8 cellular contexts compared by ENCODE assay signal in the genomic region with DNA sequence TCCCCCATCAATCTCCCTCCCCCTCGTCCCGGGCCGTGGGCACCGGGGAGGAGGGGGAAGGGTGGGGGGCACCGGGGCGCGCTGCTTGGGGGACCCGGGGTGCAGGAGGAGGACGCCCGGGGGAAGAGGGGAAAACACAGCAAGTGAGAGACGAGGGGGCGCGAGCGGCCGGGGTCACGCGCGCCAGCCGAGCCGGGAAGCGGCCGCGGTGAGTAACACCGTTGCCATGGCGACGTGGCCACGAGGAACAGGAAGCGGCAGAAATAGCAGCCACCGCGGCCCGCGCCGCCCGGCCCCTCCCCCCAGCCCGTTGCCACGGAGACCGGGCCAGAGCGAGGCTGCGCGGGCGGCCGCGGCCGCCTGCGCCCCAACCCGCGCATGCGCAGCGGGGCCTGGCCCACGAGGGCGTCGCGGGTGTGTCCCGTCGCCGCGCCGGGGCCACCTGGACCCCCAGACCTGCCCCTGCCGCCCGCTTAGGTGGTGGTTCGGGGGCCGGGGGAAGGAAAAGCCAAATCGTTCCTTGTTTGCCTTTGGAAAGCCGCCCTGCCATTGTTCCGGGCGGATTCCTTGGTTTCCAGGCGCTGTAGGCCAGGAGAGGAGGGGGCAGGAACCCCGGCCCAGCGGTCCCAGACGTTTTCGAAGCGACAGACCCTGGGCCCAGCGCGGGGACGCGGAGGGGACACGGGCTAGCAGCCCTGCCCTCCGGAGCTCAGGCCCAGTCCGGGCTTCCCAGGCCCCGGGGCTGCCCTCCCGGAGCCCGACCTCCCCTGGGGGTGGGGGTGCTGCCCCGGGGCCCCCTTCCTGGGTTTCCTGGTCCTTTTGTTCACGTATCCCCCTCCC.
A peak's percentile ranks its signal among the peaks of the same experiment; 100 is the strongest.
DNase-seq lines count a peak whose midpoint lies in the region; ATAC-seq and TF ChIP-seq lines count a peak whose summit lies in the region.

No MANE protein-coding gene starts in this region.

- H3K4me3 Mint-ChIP-seq in activated B cell treated with CpG ODN at 0.5 μM for 24 hours (peak overlapping the region; percentile 85), immature natural killer cell (peak overlapping the region; percentile 82 to 89 (median 85))

- H3K4me1 ChIP-seq in smooth muscle cell (ENCODE audit: low read depth), result peaks cover 36% of the 10 kb centered on the region

- H3K36me3 Mint-ChIP-seq in activated B cell treated with CpG ODN at 0.5 μM for 24 hours (ENCODE audit: low read depth) (no peaks in the 10 kb centered on the region), immature natural killer cell (peaks cover 4 to 10% (median 5%) of the 10 kb centered on the region in 3 donors)

- POLR2A ChIA-PET in activated B cell treated with CpG ODN at 0.5 μM for 24 hours (lab: Charles Lee), result interaction anchor here (0.6 to 4.3 kb wide), 9 partner anchors 13 to 300 kb away, joined by 3 to 30 read pairs (median 3); partner anchors contain the start of genes IER5L and NTMT1

- H3K9me3 Mint-ChIP-seq in activated B cell treated with CpG ODN at 0.5 μM for 24 hours (peaks cover 5% of the 10 kb centered on the region), immature natural killer cell (peaks cover 2 to 10% (median 8%) of the 10 kb centered on the region in 6 donors)

- peak; percentile 87 for ATAC-seq in GM19023 (IDR thresholded peaks at IDR 0.05; ENCODE audit: unreplicated experiment)
- ATAC-seq in HG03175 (IDR thresholded peaks at IDR 0.05; ENCODE audit: unreplicated experiment), result peak; percentile 89
- peak; percentile 79 for ATAC-seq in activated B cell treated with CpG ODN at 0.5 μM for 24 hours (ENCODE audit: low read depth)

- intact Hi-C loops in activated B cell treated with CpG ODN at 0.5 μM for 24 hours (cut with micrococcal nuclease), result loop anchor here (1.0 to 10.0 kb wide), 7 partner anchors 30 to 273 kb away; partner anchors contain the start of gene IER5L

- TF ChIP-seq CTCF in activated B cell treated with CpG ODN at 0.5 μM for 24 hours (IDR thresholded peaks at IDR 0.05) (no peak), cardiac fibroblast (IDR thresholded peaks at IDR 0.05; ENCODE audit: low read depth, low read length) (no peak), smooth muscle cell (IDR thresholded peaks at IDR 0.05; ENCODE audit: borderline replicate concordance, insufficient read depth, poor library complexity, severe bottlenecking) (no peak)

- H2AFZ ChIP-seq in smooth muscle cell (ENCODE audit: low read depth), result peak overlapping the region; percentile 89

- DNase-seq in AG08395 (ENCODE audit: low spot score) (peak; percentile 99), NCI-H226 (peak; percentile 88), activated B cell treated with CpG ODN at 0.5 μM for 24 hours (peak; percentile 99), cardiac fibroblast (ENCODE audit: low read depth in 2 of 2) (peak; percentile 97 to 98), immature natural killer cell (peak; percentile 98 to 99 (median 99)), smooth muscle cell (lab: John Stamatoyannopoulos, UW; ENCODE audit: unreplicated experiment) (peak; percentile 94)

- peak overlapping the region; percentile 100 for H3K27ac ChIP-seq in smooth muscle cell (ENCODE audit: low read depth)

- WGBS in smooth muscle cell (ENCODE audit: low lambda C conversion rate), result 2% methylated on average over 57 of the region's 84 CpGs

- peaks cover 14% of the 10 kb centered on the region for H3K4me1 Mint-ChIP-seq in activated B cell treated with CpG ODN at 0.5 μM for 24 hours
- H3K4me1 Mint-ChIP-seq in immature natural killer cell, result peaks cover 22 to 26% of the 10 kb centered on the region in 2 donors

- H3K4me2 ChIP-seq in smooth muscle cell, result peak overlapping the region; percentile 100

- H3F3A ChIP-seq in smooth muscle cell (ENCODE audit: low read depth), result peaks cover 10% of the 10 kb centered on the region

- H3K27me3 Mint-ChIP-seq in activated B cell treated with CpG ODN at 0.5 μM for 24 hours (no peaks in the 10 kb centered on the region), immature natural killer cell (ENCODE audit: low read depth in 3 of 3) (peaks cover 48 to 63% (median 58%) of the 10 kb centered on the region in 3 donors)

- H3K27ac Mint-ChIP-seq in activated B cell treated with CpG ODN at 0.5 μM for 24 hours (peak overlapping the region; percentile 97), immature natural killer cell (peak overlapping the region; percentile 83 to 99 (median 96))

- H3K36me3 ChIP-seq in smooth muscle cell (ENCODE audit: low read depth), result no peaks in the 10 kb centered on the region

- no peaks in the 10 kb centered on the region for H3K27me3 ChIP-seq in smooth muscle cell (ENCODE audit: low read depth)

- H4K20me1 ChIP-seq in smooth muscle cell (ENCODE audit: low read depth), result no peaks in the 10 kb centered on the region

- H3K9me3 ChIP-seq in smooth muscle cell (replicated peaks; ENCODE audit: low read depth), result no peaks in the 10 kb centered on the region

- H3K4me3 ChIP-seq in cardiac fibroblast (replicated peaks in 1 of 2; ENCODE audit: low read depth in 2 of 2, low read length in 2 of 2) (peak overlapping the region; percentile 32 to 45), smooth muscle cell (peak overlapping the region; percentile 78)

- peak overlapping the region; percentile 100 for H3K9ac ChIP-seq in smooth muscle cell (ENCODE audit: low read depth)

- CTCF ChIA-PET in activated B cell treated with CpG ODN at 0.5 μM for 24 hours (lab: Charles Lee), result no interaction called here

- H3K79me2 ChIP-seq in smooth muscle cell (ENCODE audit: low read depth), result no peaks in the 10 kb centered on the region

Comparison
In these comparisons a context has a peak if more than half of its experiments do, and no peak if none do; other contexts are left out.
1. Peak in every context shown above with its lines: DNase-seq, ATAC-seq, H3K4me3 ChIP-seq and H3K27ac ChIP-seq.